In genomic region chr6:15481892-15482291, GRCh38 we compare ENCODE assay signal across 1 cellular context.
TF ChIP-seq lines count a peak whose summit lies in the region.

No MANE protein-coding gene starts in this region.

TF ChIP-seq in K562, 482 proteins besides CTCF, POLR2A, EP300 and RAD21 (continued from another document and continues in another):
- TF ChIP-seq JUNB (CRISPR knock-in tag; conservative IDR thresholded peaks at IDR 0.05) (no peak), PYGO2 (tag; IDR thresholded peaks at IDR 0.05) (no peak), SOX6 (IDR thresholded peaks at IDR 0.05) (peak; percentile 94), WHSC1 (IDR thresholded peaks at IDR 0.05; ENCODE audit: low read length) (no peak), NCOA1 (IDR thresholded peaks at IDR 0.05; ENCODE audit: low read depth) (no peak), HSF4 (CRISPR knock-in tag; IDR thresholded peaks at IDR 0.05; ENCODE audit: borderline replicate concordance) (no peak), PURB (CRISPR knock-in tag; IDR thresholded peaks at IDR 0.05; ENCODE audit: low read depth) (no peak), RBM39 (optimal IDR thresholded peaks at IDR 0.05; ENCODE audit: low read depth, low read length) (no peak), TCF15 (CRISPR knock-in tag; IDR thresholded peaks at IDR 0.05) (no peak), CHD2 (IDR thresholded peaks at IDR 0.05; ENCODE audit: low read depth, low read length) (no peak), DDX20 (tag; IDR thresholded peaks at IDR 0.05; ENCODE audit: low read depth) (no peak), PTRF (tag; IDR thresholded peaks at IDR 0.05) (no peak), ARID3B (CRISPR knock-in tag; IDR thresholded peaks at IDR 0.05; ENCODE audit: borderline replicate concordance) (no peak), FOXP4 (CRISPR knock-in tag; IDR thresholded peaks at IDR 0.05; ENCODE audit: borderline replicate concordance) (no peak), MAFG (tag; conservative IDR thresholded peaks at IDR 0.05) (peak; percentile 83), SMARCC2 (IDR thresholded peaks at IDR 0.05; ENCODE audit: low read depth) (peak; percentile 69), ZNF311 (CRISPR knock-in tag; IDR thresholded peaks at IDR 0.05) (no peak), JUN (IDR thresholded peaks at IDR 0.05; ENCODE audit: borderline replicate concordance, low read depth, low read length) (0 out of 2 replicates have a peak, but pooled peaks have one; percentile 65), JUN (CRISPR knock-in tag; IDR thresholded peaks at IDR 0.05; ENCODE audit: borderline replicate concordance) (no peak), ZNF408 (CRISPR knock-in tag; IDR thresholded peaks at IDR 0.05; ENCODE audit: low read depth) (no peak), KDM2B (CRISPR knock-in tag; IDR thresholded peaks at IDR 0.05) (no peak), ZNF3 (CRISPR knock-in tag; IDR thresholded peaks at IDR 0.05) (no peak), ZBTB9 (CRISPR knock-in tag; IDR thresholded peaks at IDR 0.05) (no peak), SIN3A (IDR thresholded peaks at IDR 0.05; ENCODE audit: borderline replicate concordance in 2 of 2, control insufficient read depth in 1 of 2, low read depth in 2 of 2, low read length in 2 of 2) (no peak), PPARD (CRISPR knock-in tag; IDR thresholded peaks at IDR 0.05) (no peak), ZNF444 (CRISPR knock-in tag; IDR thresholded peaks at IDR 0.05) (no peak), SP1 (CRISPR knock-in tag; IDR thresholded peaks at IDR 0.05) (no peak; the same call in 1 of the 2 replicates), ZNF449 (CRISPR knock-in tag; IDR thresholded peaks at IDR 0.05) (no peak), ZNF239 (CRISPR knock-in tag; IDR thresholded peaks at IDR 0.05) (no peak), CBX3 (IDR thresholded peaks at IDR 0.05; ENCODE audit: borderline replicate concordance in 1 of 2, low read length in 2 of 2) (peak in 1 of 2 experiments; percentile 73; a peak in 1 of 3 replicates), ZNF212 (CRISPR knock-in tag; IDR thresholded peaks at IDR 0.05) (no peak), PATZ1 (CRISPR knock-in tag; IDR thresholded peaks at IDR 0.05; ENCODE audit: borderline replicate concordance) (no peak), ZNF75A (CRISPR knock-in tag; IDR thresholded peaks at IDR 0.05) (no peak), NR0B1 (IDR thresholded peaks at IDR 0.05; ENCODE audit: partially characterized antibody) (no peak), FOXK1 (CRISPR knock-in tag; IDR thresholded peaks at IDR 0.05; ENCODE audit: borderline replicate concordance) (no peak), ATF1 (CRISPR knock-in tag; IDR thresholded peaks at IDR 0.05) (no peak), ATF1 (tag; IDR thresholded peaks at IDR 0.05) (0 out of 2 replicates have a peak, but pooled peaks have one; percentile 41), MTA2 (IDR thresholded peaks at IDR 0.05; ENCODE audit: low read depth) (peak; percentile 83), HMG20A (CRISPR knock-in tag; conservative IDR thresholded peaks at IDR 0.05) (no peak), RERE (CRISPR knock-in tag; IDR thresholded peaks at IDR 0.05; ENCODE audit: borderline replicate concordance) (no peak), MYC (IDR thresholded peaks at IDR 0.05; ENCODE audit: low read depth, low read length) (0 out of 2 replicates have a peak, but pooled peaks have one; percentile 18), MYC (CRISPR knock-in tag; IDR thresholded peaks at IDR 0.05; ENCODE audit: borderline replicate concordance, low read depth) (no peak), CREBBP (IDR thresholded peaks at IDR 0.05; ENCODE audit: low read depth, low read length) (no peak), ZNF695 (CRISPR knock-in tag; IDR thresholded peaks at IDR 0.05) (no peak), EHMT2 (IDR thresholded peaks at IDR 0.05) (no peak), RB1 (IDR thresholded peaks at IDR 0.05; ENCODE audit: low read depth) (peak; percentile 24; the same call in 1 of the 2 replicates), SP2 (IDR thresholded peaks at IDR 0.05; ENCODE audit: extremely low read depth, low read depth, low read length, poor library complexity, severe bottlenecking) (no peak), TCFL5 (CRISPR knock-in tag; conservative IDR thresholded peaks at IDR 0.05) (no peak), ZBTB26 (CRISPR knock-in tag; IDR thresholded peaks at IDR 0.05) (no peak), ARID3A (IDR thresholded peaks at IDR 0.05; ENCODE audit: borderline replicate concordance, low read depth, low read length) (peak; percentile 71; the same call in 1 of the 2 replicates), IRF2 (CRISPR knock-in tag; IDR thresholded peaks at IDR 0.05) (no peak)
